In genomic region chr12:47268501-47269459, GRCh38 we compare ENCODE assay signal across 9 cellular contexts.
A peak's percentile ranks its signal among the peaks of the same experiment; 100 is the strongest.
DNase-seq lines count a peak whose midpoint lies in the region; ATAC-seq and TF ChIP-seq lines count a peak whose summit lies in the region.
"Had no signal": no experiment of that assay in that cellular context is flagged by ENCODE, and none has a peak within 500 bp of the region (broad histone marks: within the 10 kb centered on the region; RNA-seq: fewer than 3 reads in every experiment).

No MANE protein-coding gene starts in this region.

- ATAC-seq in GM18498 (IDR thresholded peaks at IDR 0.05; ENCODE audit: unreplicated experiment) (peak; percentile 83), GM21423 (IDR thresholded peaks at IDR 0.05; ENCODE audit: unreplicated experiment) (peak; percentile 84), HG03378 (IDR thresholded peaks at IDR 0.05; ENCODE audit: unreplicated experiment) (peak; percentile 86), heart right ventricle (no peak)

- H3K27me3 Mint-ChIP-seq in chondrocyte (ENCODE audit: low read depth): no peaks in the 10 kb centered on the region

- peaks cover 2% of the 10 kb centered on the region for H3K36me3 Mint-ChIP-seq in chondrocyte (ENCODE audit: low read depth)

- peaks cover 11% of the 10 kb centered on the region for H3K9me3 Mint-ChIP-seq in chondrocyte (ENCODE audit: low read depth)

- H3K4me3 ChIP-seq in heart right ventricle: no peak overlapping the region
- H3K4me3 ChIP-seq in prostate gland: no peak overlapping the region

- peaks cover 56% of the 10 kb centered on the region for H3K4me1 Mint-ChIP-seq in chondrocyte (ENCODE audit: low read depth)

- TF ChIP-seq POLR2A in prostate gland (IDR thresholded peaks at IDR 0.05): no peak

- WGBS in heart right ventricle, 2 donors: 89 to 90% methylated on average over 13 of the region's 13 CpGs
- WGBS in prostate gland: 88% methylated on average over 13 of the region's 13 CpGs

- H3K27ac ChIP-seq in heart right ventricle: no peak overlapping the region
- no peak overlapping the region for H3K27ac ChIP-seq in prostate gland
- H3K27ac ChIP-seq: WERI-Rb-1 had no signal

- no peak overlapping the region for H3K4me3 Mint-ChIP-seq in chondrocyte (ENCODE audit: unreplicated experiment)

- peak overlapping the region; percentile 75 for H3K27ac Mint-ChIP-seq in chondrocyte (ENCODE audit: unreplicated experiment)

- H3K9me3 ChIP-seq in heart right ventricle (no peaks in the 10 kb centered on the region), prostate gland (no peaks in the 10 kb centered on the region)

- H3K27me3 ChIP-seq in heart right ventricle (peaks cover 0 to 16% (median 0%) of the 10 kb centered on the region in 7 donors), prostate gland (replicated peaks; ENCODE audit: insufficient read depth) (no peaks in the 10 kb centered on the region)

- DNase-seq in chondrocyte (ENCODE audit: low spot score) (no peak), putamen (ENCODE audit: low spot score) (no peak), heart right ventricle (no peak), prostate gland (ENCODE audit: low spot score) (no peak), glomerular visceral epithelial cell (ENCODE audit: extremely low spot score) (no peak)
- DNase-seq: WERI-Rb-1 had no signal

- peaks cover 0 to 4% (median 0%) of the 10 kb centered on the region in 9 donors for H3K4me1 ChIP-seq in heart right ventricle
- no peaks in the 10 kb centered on the region for H3K4me1 ChIP-seq in prostate gland (replicated peaks)

- intact Hi-C loops in heart right ventricle (cut with DNase I): no loop called here
- intact Hi-C loops in prostate gland (cut with DNase I): no loop called here

- H3K36me3 ChIP-seq in heart right ventricle (no peaks in the 10 kb centered on the region), prostate gland (no peaks in the 10 kb centered on the region)
- H3K36me3 ChIP-seq: WERI-Rb-1 had no signal

- TF ChIP-seq CTCF in chondrocyte (IDR thresholded peaks at IDR 0.05) (no peak), heart right ventricle (IDR thresholded peaks at IDR 0.05) (no peak), prostate gland (IDR thresholded peaks at IDR 0.05) (no peak)

Comparison
In these comparisons a context has a peak if more than half of its experiments do, and no peak if none do; other contexts are left out.
1. ATAC-seq: peak in GM18498 (single experiment), GM21423 (single experiment) and HG03378 (single experiment); none in heart right ventricle (0 of 8).